8 cellular contexts compared by ENCODE assay signal in the genomic region with DNA sequence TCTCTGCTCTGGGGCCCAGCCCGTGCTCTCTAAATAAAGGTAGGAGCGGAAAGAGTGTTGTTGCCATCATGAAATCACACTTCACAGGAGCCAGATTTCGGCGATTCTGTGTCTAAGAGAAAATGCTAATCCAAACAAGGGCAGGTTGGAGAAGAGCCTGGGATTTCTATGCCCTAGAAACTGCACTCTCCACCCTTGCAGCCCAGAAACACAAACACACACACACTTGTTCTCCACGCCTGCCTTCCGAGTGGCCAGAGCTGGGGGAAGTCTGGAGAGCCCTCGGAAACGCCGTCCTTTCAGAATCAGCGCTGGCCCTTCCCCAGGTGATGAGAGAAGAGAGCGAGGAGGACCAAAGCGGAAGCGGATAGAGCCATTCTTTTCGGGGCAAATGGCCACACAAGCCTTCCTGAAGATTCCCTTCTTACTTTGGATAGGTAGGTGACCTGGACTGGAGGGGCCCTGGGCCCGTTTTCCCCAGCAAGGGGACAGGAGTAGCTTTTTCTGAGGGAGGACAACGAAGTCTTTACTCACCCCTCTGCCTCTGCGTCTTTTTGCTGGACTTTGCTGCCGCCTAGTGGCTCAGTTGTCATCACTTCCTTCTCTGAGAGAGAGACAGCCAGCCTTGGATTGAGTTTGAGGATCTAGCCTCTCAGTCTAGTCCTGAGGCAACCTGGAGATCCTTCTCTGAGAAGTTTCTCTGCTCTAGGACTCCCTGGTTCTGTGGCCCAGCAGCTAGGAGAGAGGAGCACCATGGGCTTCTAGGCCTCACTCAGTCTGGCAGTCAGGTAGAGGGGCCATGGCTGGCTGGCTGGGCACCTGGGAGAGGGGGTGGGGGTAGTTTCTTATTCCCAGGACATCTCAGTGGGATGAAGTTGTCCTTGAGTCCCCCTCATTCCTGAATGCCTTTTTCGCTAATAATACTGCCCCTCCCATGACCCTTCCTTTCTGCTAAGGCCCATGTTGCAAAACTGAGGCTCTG. TPM values are rescaled to one million over a fixed set of nuclear protein-coding genes. Genes with fewer than 3 reads are reported as not detected.
A peak's percentile ranks its signal among the peaks of the same experiment; 100 is the strongest.
DNase-seq lines count a peak whose midpoint lies in the region; FAIRE-seq and TF ChIP-seq lines count a peak whose summit lies in the region.

No MANE protein-coding gene starts in this region.

- H3K27ac ChIP-seq in HUES6 (ENCODE audit: low read depth, low read length): no peak overlapping the region
- H3K27ac ChIP-seq in OCI-LY3 (ENCODE audit: low read length): no peak overlapping the region
- H3K27ac ChIP-seq in esophagus (ENCODE audit: low read depth in 2 of 2, low read length in 1 of 2): peak overlapping the region; percentile 62 to 76

- DNase-seq in A172 (ENCODE audit: low spot score) (peak; percentile 69), GM18507 (ENCODE audit: extremely low spot score, insufficient read length, low read depth) (peak; percentile 65), activated T-cell treated with anti-CD3 and anti-CD28 coated beads for 4 hours (peak; percentile 81)
- DNase-seq in stimulated activated CD8-positive, alpha-beta memory T cell treated with anti-CD3 and anti-CD28 coated beads, Interleukin-4, amount 100 ng/mL, for 24 hours (ENCODE audit: low read depth): peak; percentile 68

- H3K4me1 ChIP-seq in HUES6 (ENCODE audit: control insufficient read depth, insufficient read depth, low read length): peaks cover 10% of the 10 kb centered on the region; the same call in 1 of the 2 replicates
- H3K4me1 ChIP-seq in OCI-LY3 (ENCODE audit: low read length): peaks cover 10% of the 10 kb centered on the region
- H3K4me1 ChIP-seq in esophagus (ENCODE audit: control insufficient read depth in 2 of 2, insufficient read depth in 2 of 2, low read length in 1 of 2): peaks cover 3 to 5% of the 10 kb centered on the region in 2 donors
- H3K4me1 ChIP-seq in mucosa of stomach (ENCODE audit: control insufficient read depth, insufficient read depth, low read length): peaks cover 21% of the 10 kb centered on the region

- H3K9me3 ChIP-seq in HUES6 (ENCODE audit: control insufficient read depth, insufficient read depth, low read depth, low read length): no peaks in the 10 kb centered on the region
- no peaks in the 10 kb centered on the region for H3K9me3 ChIP-seq in OCI-LY3 (ENCODE audit: insufficient read depth, low read length)
- no peaks in the 10 kb centered on the region for H3K9me3 ChIP-seq in esophagus (ENCODE audit: control insufficient read depth in 2 of 2, insufficient read depth in 1 of 2, low read depth in 1 of 2, low read length in 1 of 2)
- no peaks in the 10 kb centered on the region for H3K9me3 ChIP-seq in mucosa of stomach (ENCODE audit: control insufficient read depth, low read length)

- H3K4me2 ChIP-seq in OCI-LY3 (ENCODE audit: low read length): peak overlapping the region; percentile 80

- H3K9ac ChIP-seq in HUES6 (ENCODE audit: low read length): no peak overlapping the region
- peak overlapping the region; percentile 66 for H3K9ac ChIP-seq in OCI-LY3 (ENCODE audit: low read length)
- H3K9ac ChIP-seq in mucosa of stomach (ENCODE audit: low read length): peak overlapping the region; percentile 76

- FAIRE-seq in GM18507 (lab: Jason Lieb, UNC): peak; percentile 95

- H4K20me1 ChIP-seq in OCI-LY3 (ENCODE audit: insufficient read depth, low read length): no peaks in the 10 kb centered on the region

- H3K79me2 ChIP-seq in OCI-LY3 (ENCODE audit: low read length): no peaks in the 10 kb centered on the region

- 5 to 8% methylated on average over 19 of the region's 19 CpGs for WGBS in esophagus, 2 donors

- H3K36me3 ChIP-seq in HUES6 (ENCODE audit: control insufficient read depth, insufficient read depth, low read length) (no peaks in the 10 kb centered on the region), OCI-LY3 (replicated peaks; ENCODE audit: low read depth, low read length) (no peaks in the 10 kb centered on the region), esophagus (ENCODE audit: control insufficient read depth in 2 of 2, insufficient read depth in 2 of 2, low read length in 1 of 2) (no peaks in the 10 kb centered on the region), mucosa of stomach (ENCODE audit: control insufficient read depth, insufficient read depth, low read length) (no peaks in the 10 kb centered on the region)

- H3K27me3 ChIP-seq in HUES6 (ENCODE audit: control insufficient read depth, insufficient read depth, low read length): peaks cover 6% of the 10 kb centered on the region; the same call in 1 of the 2 replicates
- H3K27me3 ChIP-seq in OCI-LY3 (ENCODE audit: low read depth, low read length): no peaks in the 10 kb centered on the region
- no peaks in the 10 kb centered on the region for H3K27me3 ChIP-seq in esophagus (ENCODE audit: control insufficient read depth in 1 of 2, insufficient read depth in 2 of 2, low read length in 2 of 2)
- no peaks in the 10 kb centered on the region for H3K27me3 ChIP-seq in mucosa of stomach (ENCODE audit: control insufficient read depth, insufficient read depth, low read length)

- TF ChIP-seq CTCF in OCI-LY3 (IDR thresholded peaks at IDR 0.05; ENCODE audit: low read depth, low read length): peak; percentile 99

- peak overlapping the region; percentile 90 for H2AFZ ChIP-seq in OCI-LY3 (ENCODE audit: low read depth, low read length)

- H3K4me3 ChIP-seq in HUES6 (ENCODE audit: low read depth, low read length) (peak overlapping the region; percentile 33), OCI-LY3 (ENCODE audit: low read length) (peak overlapping the region; percentile 78), esophagus (ENCODE audit: low read depth in 1 of 2, low read length in 2 of 2) (peak overlapping the region; percentile 48 to 67), mucosa of stomach (ENCODE audit: low read length) (peak overlapping the region; percentile 53)

RNA-seq across cellular contexts. Expression of a gene that starts 37.7 kb away (rescaled TPM):
- 1.3 and 1.8 TPM in 2 replicates for total RNA-seq in A172 (2014; rRNA removed; shearing (Covaris generic))
- polyA plus RNA-seq in esophagus: 1 to 10 TPM in 1 of 2 donors, under 1 TPM in 1; 0.86 to 1.3 TPM

RNA-seq across cellular contexts. Expression of a gene that starts 38.0 kb away (rescaled TPM):
- total RNA-seq in A172 (2014; rRNA removed; shearing (Covaris generic)): 14.9 and 18.4 TPM in 2 replicates
- polyA plus RNA-seq in esophagus: 1 to 10 TPM; 2.6 to 4.3 TPM

RNA-seq across cellular contexts. Expression of a gene that starts 41.7 kb away (rescaled TPM):
- total RNA-seq in A172 (2014; rRNA removed; shearing (Covaris generic)): 3.2 TPM in 1 of 2 replicates, not detected in the other
- polyA plus RNA-seq in esophagus: 1 to 10 TPM; 1.1 to 1.6 TPM

Comparison
In these comparisons a context has a peak if more than half of its experiments do, and no peak if none do; other contexts are left out.
1. H3K27ac ChIP-seq: peak in esophagus (2 of 2); none in HUES6 (single experiment) and OCI-LY3 (single experiment).
2. Peak in every context shown above with its lines, with median percentiles within 50 percentile points of each other: DNase-seq and H3K4me3 ChIP-seq.